10 cellular contexts compared by ENCODE assay signal in genomic region chr7:113143486-113144257, GRCh38.
DNase-seq lines count a peak whose midpoint lies in the region; ATAC-seq lines count a peak whose summit lies in the region.
"Had no signal": no experiment of that assay in that cellular context is flagged by ENCODE, and none has a peak within 500 bp of the region (broad histone marks: within the 10 kb centered on the region; RNA-seq: fewer than 3 reads in every experiment).

No MANE protein-coding gene starts in this region.

- DNase-seq in RPMI8226 (peak; percentile 63), NCI-H226 (no peak), NCI-H2196 (lab: John Stamatoyannopoulos, UW; ENCODE audit: unreplicated experiment) (no peak)
- DNase-seq: activated CD8-positive, alpha-beta T cell treated with anti-CD3 and anti-CD28 coated beads for 36 hours; testis had no signal

- peak; percentile 63 for ATAC-seq in GM18502 (IDR thresholded peaks at IDR 0.05; ENCODE audit: poor library complexity, unreplicated experiment)
- ATAC-seq in GM21515 (IDR thresholded peaks at IDR 0.05; ENCODE audit: unreplicated experiment) = peak; percentile 72
- peak; percentile 37 for ATAC-seq in HG03159 (IDR thresholded peaks at IDR 0.05; ENCODE audit: unreplicated experiment)
- no peak for ATAC-seq in HG03097 (IDR thresholded peaks at IDR 0.05; ENCODE audit: low FRiP score, unreplicated experiment)
- ATAC-seq in HG02938 (IDR thresholded peaks at IDR 0.05; ENCODE audit: unreplicated experiment) = no peak
- ATAC-seq: activated CD8-positive, alpha-beta T cell treated with anti-CD3 and anti-CD28 coated beads for 36 hours had no signal

Comparison
In these comparisons a context has a peak if more than half of its experiments do, and no peak if none do; other contexts are left out.
1. ATAC-seq: peak in GM18502 (single experiment), GM21515 (single experiment) and HG03159 (single experiment); none in HG03097 (single experiment) and HG02938 (single experiment).